7 cellular contexts compared by ENCODE assay signal in the genomic region with DNA sequence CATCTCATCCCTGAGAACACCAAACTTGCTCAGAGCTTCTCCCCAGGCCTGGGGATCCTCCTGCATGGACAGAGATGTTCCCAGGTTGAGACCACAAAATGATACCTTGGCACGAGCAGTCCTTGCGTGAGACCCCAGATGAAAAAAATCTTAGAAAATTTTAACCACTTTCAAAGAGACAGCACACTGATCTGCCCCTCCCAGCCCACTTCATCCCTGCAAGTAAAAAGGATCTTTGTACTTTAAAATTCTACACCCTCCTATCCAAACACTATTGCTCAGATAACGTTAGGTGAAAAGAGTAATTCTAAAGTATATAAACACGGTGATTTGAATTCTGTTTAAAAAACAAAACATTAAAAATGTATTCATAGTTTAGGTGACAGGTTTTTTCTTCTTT.
"Had no signal": no experiment of that assay in that cellular context is flagged by ENCODE, and none has a peak within 500 bp of the region (broad histone marks: within the 10 kb centered on the region; RNA-seq: fewer than 3 reads in every experiment).

No MANE protein-coding gene starts in this region.

- FAIRE-seq: HTR-8/SVneo, K562 had no signal

- H3K27ac ChIP-seq: HL-60 had no signal

- ATAC-seq: K562 had no signal

- DNase-seq: IMR-90, KBM-7, KG1 had no signal

- H3K4me3 Mint-ChIP-seq: IgD-negative memory B cell had no signal

- H3K9me3 Mint-ChIP-seq: IgD-negative memory B cell had no signal

- H3K27ac Mint-ChIP-seq: IgD-negative memory B cell had no signal

- H3K4me3 ChIP-seq: K562 had no signal
